In the genomic region with DNA sequence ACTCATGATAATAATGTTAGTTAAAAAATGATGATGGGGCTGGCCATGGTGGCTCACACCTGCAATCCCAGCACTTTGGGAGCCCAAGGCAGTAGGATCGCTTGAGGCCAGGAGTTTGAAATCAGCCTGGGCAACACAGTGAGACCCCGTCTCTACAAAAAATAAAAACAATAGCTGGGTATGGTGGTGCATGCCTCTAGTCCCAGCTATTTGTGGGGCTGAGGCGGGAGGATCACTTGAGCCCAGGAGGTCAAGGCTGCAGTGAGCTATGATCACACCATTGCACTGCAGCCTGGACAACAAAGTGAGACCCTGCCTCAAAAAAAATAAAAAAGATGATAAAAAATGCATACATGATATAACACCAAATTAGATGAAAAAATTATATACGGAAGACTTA, we compare ENCODE assay signal across 1 cellular context.
TF ChIP-seq lines count a peak whose summit lies in the region.

No MANE protein-coding gene starts in this region.

TF ChIP-seq in HEK293, 187 proteins besides CTCF, POLR2A, EP300 and RAD21:
- TF ChIP-seq ZBTB44 (tag by site-specific recombination; IDR thresholded peaks at IDR 0.05) (no peak), ZNF324 (tag by site-specific recombination; IDR thresholded peaks at IDR 0.05) (no peak), ZNF76 (tag by site-specific recombination; IDR thresholded peaks at IDR 0.05; ENCODE audit: borderline replicate concordance, low read depth) (no peak), ZNF121 (tag by site-specific recombination; IDR thresholded peaks at IDR 0.05) (peak; percentile 90), ZNF629 (tag by site-specific recombination; IDR thresholded peaks at IDR 0.05) (no peak), ZNF175 (tag by site-specific recombination; IDR thresholded peaks at IDR 0.05) (no peak), MZF1 (tag by site-specific recombination; IDR thresholded peaks at IDR 0.05; ENCODE audit: borderline replicate concordance) (no peak)
